ENCODE assay signal across 34 cellular contexts in genomic region chr21:34653522-34653921, GRCh38. TPM values are rescaled to one million over a fixed set of nuclear protein-coding genes. Genes with fewer than 3 reads are reported as not detected.
"Had no signal": no experiment of that assay in that cellular context is flagged by ENCODE, and none has a peak within 500 bp of the region (broad histone marks: within the 10 kb centered on the region; RNA-seq: fewer than 3 reads in every experiment).

No MANE protein-coding gene starts in this region.

- H3K4me3 Mint-ChIP-seq: activated B cell treated with CpG ODN at 0.5 μM for 24 hours; activated CD4-positive, alpha-beta memory T cell treated with anti-CD3 and anti-CD28 coated beads for 36 hours; activated CD4-positive, alpha-beta T cell treated with anti-CD3 and anti-CD28 coated beads, Interleukin-2, amount 10 ng/mL, durations not matched to agents 24 days and 14 days; activated CD8-positive, alpha-beta T cell treated with anti-CD3 and anti-CD28 coated beads for 36 hours; activated naive CD4-positive, alpha-beta T cell treated with anti-CD3 and anti-CD28 coated beads for 36 hours; activated naive CD8-positive, alpha-beta T cell treated with anti-CD3 and anti-CD28 coated beads for 36 hours; activated T-cell treated with anti-CD3 and anti-CD28 coated beads, Interleukin-2, amount 50 U/mL, for 4 hours; activated T-cell treated with anti-CD3 and anti-CD28 coated beads, Interleukin-2, amount 50 U/mL, for 72 hours; activated T-helper 1 cell treated with anti-CD3 and anti-CD28 coated beads, Interleukin-12 subunit alpha, Interleukin-12 subunit beta, Interleukin-2, Interleukin-4 antibody, amounts not matched to agents 30 ng/mL and 10 ng/mL and 1 ng/mL, durations not matched to agents 14 hours and 24 hours and 36 hours; activated T-helper 17 cell treated with anti-CD3 and anti-CD28 coated beads, Interleukin-2, amount 50 U/mL, for 72 hours; T-helper 1 cell treated with Interleukin-12 subunit alpha and Interleukin-12 subunit beta and Interleukin-4 antibody, amounts not matched to agents 30 μg/mL and 1 μg/mL, for 36 hours; T-helper 2 cell treated with Interferon-gamma antibody and Interleukin-4, amounts not matched to agents 5 μg/mL and 100 μg/mL, for 36 hours had no signal

- H3K27ac Mint-ChIP-seq: activated B cell treated with CpG ODN at 0.5 μM for 24 hours; activated CD4-positive, alpha-beta memory T cell treated with anti-CD3 and anti-CD28 coated beads for 36 hours; activated CD4-positive, alpha-beta T cell treated with anti-CD3 and anti-CD28 coated beads, Interleukin-2, amount 10 ng/mL, durations not matched to agents 24 days and 14 days; activated CD8-positive, alpha-beta T cell treated with anti-CD3 and anti-CD28 coated beads for 36 hours; activated naive CD4-positive, alpha-beta T cell treated with anti-CD3 and anti-CD28 coated beads for 36 hours; activated naive CD4-positive, alpha-beta T cell treated with anti-CD3 and anti-CD28 coated beads, Interleukin-2, amount 50 U/mL, for 72 hours; activated naive CD8-positive, alpha-beta T cell treated with anti-CD3 and anti-CD28 coated beads for 36 hours; activated T-cell treated with anti-CD3 and anti-CD28 coated beads, Interleukin-2, amount 50 U/mL, for 72 hours; activated T-helper 1 cell treated with anti-CD3 and anti-CD28 coated beads, Interleukin-12 subunit alpha, Interleukin-12 subunit beta, Interleukin-2, Interleukin-4 antibody, amounts not matched to agents 30 ng/mL and 10 ng/mL and 1 ng/mL, durations not matched to agents 14 hours and 24 hours and 36 hours; activated T-helper 17 cell treated with anti-CD3 and anti-CD28 coated beads, Interleukin-2, amount 50 U/mL, for 72 hours; T-helper 1 cell treated with Interleukin-12 subunit alpha and Interleukin-12 subunit beta and Interleukin-4 antibody, amounts not matched to agents 30 μg/mL and 1 μg/mL, for 36 hours; T-helper 2 cell treated with Interferon-gamma antibody and Interleukin-4, amounts not matched to agents 5 μg/mL and 100 μg/mL, for 36 hours had no signal

- H3K9me3 ChIP-seq: body of pancreas had no signal

- H3K27ac ChIP-seq: adrenal gland, body of pancreas, brain microvascular endothelial cell, breast epithelium, VCaP had no signal

- DNase-seq: activated B cell treated with CpG ODN at 0.5 μM for 24 hours; activated CD4-positive, alpha-beta memory T cell treated with anti-CD3 and anti-CD28 coated beads for 36 hours; activated CD4-positive, alpha-beta T cell treated with anti-CD3 and anti-CD28 coated beads for 4 hours; activated CD4-positive, alpha-beta T cell treated with anti-CD3 and anti-CD28 coated beads, Interleukin-2, amount 10 ng/mL, durations not matched to agents 24 days and 14 days; activated CD4-positive, alpha-beta T cell treated with anti-CD3 and anti-CD28 coated beads, Interleukin-2, amount 50 U/mL, for 1 hour; activated CD4-positive, alpha-beta T cell treated with anti-CD3 and anti-CD28 coated beads, Interleukin-2, amount 50 U/mL, for 4 hours; activated CD4-positive, CD25-positive, alpha-beta regulatory T cell treated with anti-CD3 and anti-CD28 coated beads, Interleukin-2, amount 50 U/mL, for 72 hours; activated CD8-positive, alpha-beta memory T cell treated with anti-CD3 and anti-CD28 coated beads, Interleukin-2, amount 50 U/mL, for 4 hours; activated CD8-positive, alpha-beta T cell treated with anti-CD3 and anti-CD28 coated beads for 36 hours; activated effector memory CD4-positive, alpha-beta T cell treated with anti-CD3 and anti-CD28 coated beads, Interleukin-2, amount 50 U/mL, for 16 hours; activated gamma-delta T cell treated with Interleukin-2 at 50 U/mL for 16 hours; activated naive CD4-positive, alpha-beta T cell; activated naive CD4-positive, alpha-beta T cell treated with anti-CD3 and anti-CD28 coated beads for 36 hours; activated naive CD4-positive, alpha-beta T cell treated with anti-CD3 and anti-CD28 coated beads, Interleukin-2, amount 50 U/mL, for 16 hours; activated naive CD8-positive, alpha-beta T cell treated with anti-CD3 and anti-CD28 coated beads for 36 hours; activated T-cell treated with anti-CD3 and anti-CD28 coated beads for 4 hours; activated T-cell treated with anti-CD3 and anti-CD28 coated beads, Interleukin-2, amount 50 U/mL, for 1 hour; activated T-cell treated with anti-CD3 and anti-CD28 coated beads, Interleukin-2, amount 50 U/mL, for 4 hours; activated T-cell treated with anti-CD3 and anti-CD28 coated beads, Interleukin-2, amount 50 U/mL, for 72 hours; adrenal gland; amniotic stem cell; aorta; body of pancreas; brain microvascular endothelial cell; central memory CD4-positive, alpha-beta T cell; T-helper 2 cell; T-helper 9 cell had no signal

- H3K4me1 ChIP-seq: adrenal gland, body of pancreas, breast epithelium had no signal

- H3K4me3 ChIP-seq: adrenal gland, body of pancreas, breast epithelium had no signal

- H3K27me3 ChIP-seq: body of pancreas, breast epithelium had no signal

- H3K4me1 Mint-ChIP-seq: activated B cell treated with CpG ODN at 0.5 μM for 24 hours; activated naive CD8-positive, alpha-beta T cell treated with anti-CD3 and anti-CD28 coated beads for 36 hours; activated T-helper 17 cell treated with anti-CD3 and anti-CD28 coated beads, Interleukin-2, amount 50 U/mL, for 72 hours had no signal

- H3K36me3 Mint-ChIP-seq: activated CD4-positive, alpha-beta memory T cell treated with anti-CD3 and anti-CD28 coated beads for 36 hours; activated naive CD8-positive, alpha-beta T cell treated with anti-CD3 and anti-CD28 coated beads for 36 hours had no signal

- H3K9me3 Mint-ChIP-seq: activated CD8-positive, alpha-beta T cell treated with anti-CD3 and anti-CD28 coated beads for 36 hours had no signal

- H3K36me3 ChIP-seq: adrenal gland, brain microvascular endothelial cell, breast epithelium had no signal

- ATAC-seq: activated CD8-positive, alpha-beta T cell treated with anti-CD3 and anti-CD28 coated beads for 36 hours; activated naive CD4-positive, alpha-beta T cell treated with anti-CD3 and anti-CD28 coated beads, Interleukin-2, amount 50 U/mL, for 72 hours; activated T-cell treated with anti-CD3 and anti-CD28 coated beads, Interleukin-2, amount 50 U/mL, for 4 hours; activated T-cell treated with anti-CD3 and anti-CD28 coated beads, Interleukin-2, amount 50 U/mL, for 72 hours; activated T-helper 17 cell treated with anti-CD3 and anti-CD28 coated beads, Interleukin-2, amount 50 U/mL, for 72 hours; body of pancreas had no signal

RNA-seq across cellular contexts. Expression of gene CLIC6, which starts 15.3 kb away (rescaled TPM):
- total RNA-seq: activated B cell treated with CpG ODN at 0.5 μM for 24 hours; activated CD4-positive, alpha-beta T cell treated with anti-CD3 and anti-CD28 coated beads, Interleukin-2, amount 10 ng/mL, durations not matched to agents 24 days and 14 days; activated T-helper 1 cell treated with anti-CD3 and anti-CD28 coated beads, Interleukin-12 subunit alpha, Interleukin-12 subunit beta, Interleukin-2, Interleukin-4 antibody, amounts not matched to agents 30 ng/mL and 10 ng/mL and 1 ng/mL, durations not matched to agents 14 hours and 24 hours and 36 hours had no signal
